Comparison of ENCODE assay signal across 20 cellular contexts in genomic region chr1:189434461-189434860, GRCh38.
DNase-seq lines count a peak whose midpoint lies in the region; ATAC-seq, FAIRE-seq and TF ChIP-seq lines count a peak whose summit lies in the region.
"Had no signal": no experiment of that assay in that cellular context is flagged by ENCODE, and none has a peak within 500 bp of the region (broad histone marks: within the 10 kb centered on the region; RNA-seq: fewer than 3 reads in every experiment).

No MANE protein-coding gene starts in this region.

- peaks cover 5% of the 10 kb centered on the region for H3K4me1 Mint-ChIP-seq in astrocyte (ENCODE audit: low read depth, unreplicated experiment)
- no peaks in the 10 kb centered on the region for H3K4me1 Mint-ChIP-seq in activated T-helper 17 cell treated with anti-CD3 and anti-CD28 coated beads, Interleukin-2, amount 50 U/mL, for 72 hours
- H3K4me1 Mint-ChIP-seq in GM23338, result no peaks in the 10 kb centered on the region

- H3K36me3 ChIP-seq in astrocyte (ENCODE audit: insufficient read depth, low read length) (no peaks in the 10 kb centered on the region), mucosa of descending colon (ENCODE audit: low read depth) (no peaks in the 10 kb centered on the region), GM23338 (ENCODE audit: insufficient read depth) (no peaks in the 10 kb centered on the region)
- H3K36me3 ChIP-seq: BE2C, SJCRH30 had no signal

- H3K36me3 Mint-ChIP-seq in astrocyte (ENCODE audit: low read depth, unreplicated experiment) (no peaks in the 10 kb centered on the region), GM23338 (ENCODE audit: low read depth) (no peaks in the 10 kb centered on the region)
- H3K36me3 Mint-ChIP-seq in activated T-helper 17 cell treated with anti-CD3 and anti-CD28 coated beads, Interleukin-2, amount 50 U/mL, for 72 hours (ENCODE audit: low read depth), result no peaks in the 10 kb centered on the region

- ATAC-seq in mucosa of descending colon (peak; percentile 55), GM21367 (IDR thresholded peaks at IDR 0.05; ENCODE audit: unreplicated experiment) (no peak), GM23338 (no peak), HG03469 (IDR thresholded peaks at IDR 0.05; ENCODE audit: unreplicated experiment) (no peak)
- ATAC-seq in activated T-helper 17 cell treated with anti-CD3 and anti-CD28 coated beads, Interleukin-2, amount 50 U/mL, for 72 hours (replicated peaks), result no peak
- ATAC-seq: GM12878, K562 had no signal

- peak; percentile 25 for DNase-seq in HCEC 1CT
- peak; percentile 22 for DNase-seq in NCI-H146 treated with DMSO at 0.1 percent for 48 hours (lab: John Stamatoyannopoulos, UW; ENCODE audit: unreplicated experiment)
- DNase-seq in astrocyte (ENCODE audit: low read depth), result peak; percentile 36
- no peak for DNase-seq in mucosa of descending colon
- DNase-seq in GM23338 (ENCODE audit: low spot score), result no peak
- DNase-seq: BE2C, DMS79 treated with DMSO at 0.1 percent for 48 hours, GM23248, NCI-H1092, NCI-H1436, NCI-H2029, NCI-H226, NCI-H510A treated with DMSO at 0.1 percent for 48 hours, SJCRH30 had no signal

- H3K27me3 ChIP-seq in astrocyte (ENCODE audit: insufficient read depth, low read length) (no peaks in the 10 kb centered on the region), GM23338 (ENCODE audit: insufficient read depth) (no peaks in the 10 kb centered on the region)
- H3K27me3 ChIP-seq: BE2C, SJCRH30 had no signal

- H3K4me3 Mint-ChIP-seq in astrocyte (ENCODE audit: unreplicated experiment) (no peak overlapping the region), GM23338 (no peak overlapping the region)
- H3K4me3 Mint-ChIP-seq in activated T-helper 17 cell treated with anti-CD3 and anti-CD28 coated beads, Interleukin-2, amount 50 U/mL, for 72 hours, result no peak overlapping the region

- H4K20me1 ChIP-seq in astrocyte (ENCODE audit: insufficient read depth, low read length) (no peaks in the 10 kb centered on the region), GM23338 (replicated peaks; ENCODE audit: insufficient read depth) (no peaks in the 10 kb centered on the region)

- TF ChIP-seq CTCF in astrocyte (IDR thresholded peaks at IDR 0.05; ENCODE audit: insufficient read depth, low read depth, low read length) (no peak), mucosa of descending colon (IDR thresholded peaks at IDR 0.05) (no peak), GM23338 (conservative IDR thresholded peaks at IDR 0.05; ENCODE audit: low read depth in 2 of 2) (no peak)

- H3K9me3 ChIP-seq in astrocyte (ENCODE audit: insufficient read depth, low read depth, low read length) (no peaks in the 10 kb centered on the region), mucosa of descending colon (no peaks in the 10 kb centered on the region)
- H3K9me3 ChIP-seq: BE2C, SJCRH30 had no signal

- intact Hi-C loops in mucosa of descending colon (cut with DNase I, micrococcal nuclease), result no loop called here

- H3K27ac ChIP-seq in astrocyte (ENCODE audit: low read depth, low read length) (no peak overlapping the region), GM23338 (ENCODE audit: low read depth) (no peak overlapping the region)
- H3K27ac ChIP-seq: GM23248, SJCRH30 had no signal

- H3K9ac ChIP-seq in astrocyte (ENCODE audit: low read length), result no peak overlapping the region
- H3K9ac ChIP-seq: GM23248 had no signal

- H3K27me3 Mint-ChIP-seq in astrocyte (ENCODE audit: low read depth, unreplicated experiment) (no peaks in the 10 kb centered on the region), GM23338 (ENCODE audit: insufficient read depth, low read depth, poor library complexity) (no peaks in the 10 kb centered on the region)
- no peaks in the 10 kb centered on the region for H3K27me3 Mint-ChIP-seq in activated T-helper 17 cell treated with anti-CD3 and anti-CD28 coated beads, Interleukin-2, amount 50 U/mL, for 72 hours

- no peak for FAIRE-seq in astrocyte (lab: Jason Lieb, UNC)
- FAIRE-seq: GM12878, K562, RCC 7860 had no signal

- H3K27ac Mint-ChIP-seq in astrocyte (ENCODE audit: unreplicated experiment) (no peak overlapping the region), GM23338 (no peak overlapping the region)
- H3K27ac Mint-ChIP-seq in activated T-helper 17 cell treated with anti-CD3 and anti-CD28 coated beads, Interleukin-2, amount 50 U/mL, for 72 hours, result no peak overlapping the region

- no peaks in the 10 kb centered on the region for H3K9me2 ChIP-seq in GM23338 (ENCODE audit: insufficient read depth)

- H3K4me1 ChIP-seq in astrocyte (ENCODE audit: insufficient read depth, low read length) (no peaks in the 10 kb centered on the region), mucosa of descending colon (ENCODE audit: low read depth) (no peaks in the 10 kb centered on the region), GM23338 (ENCODE audit: insufficient read depth) (no peaks in the 10 kb centered on the region)
- H3K4me1 ChIP-seq: BE2C, SJCRH30 had no signal

- no peaks in the 10 kb centered on the region for H3F3A ChIP-seq in GM23338 (replicated peaks; ENCODE audit: low read depth)

- no peak overlapping the region for H3K4me3 ChIP-seq in astrocyte (ENCODE audit: insufficient read depth, low read depth, low read length)
- no peak overlapping the region for H3K4me3 ChIP-seq in mucosa of descending colon
- no peak overlapping the region for H3K4me3 ChIP-seq in GM23338
- H3K4me3 ChIP-seq: GM12878, GM23248, K562, SJCRH30 had no signal

- H3K9me3 Mint-ChIP-seq in astrocyte (ENCODE audit: unreplicated experiment), result no peaks in the 10 kb centered on the region
- peaks cover 4% of the 10 kb centered on the region for H3K9me3 Mint-ChIP-seq in activated T-helper 17 cell treated with anti-CD3 and anti-CD28 coated beads, Interleukin-2, amount 50 U/mL, for 72 hours
- H3K9me3 Mint-ChIP-seq in GM23338, result no peaks in the 10 kb centered on the region; the same call in 2 of the 3 replicates

- H2AFZ ChIP-seq in astrocyte (ENCODE audit: low read depth, low read length) (no peak overlapping the region), GM23338 (no peak overlapping the region)
- H2AFZ ChIP-seq: GM23248 had no signal

- H3K4me2 ChIP-seq in astrocyte (ENCODE audit: low read length), result no peak overlapping the region
- H3K4me2 ChIP-seq in GM23338, result no peak overlapping the region

- H3K79me2 ChIP-seq in astrocyte (ENCODE audit: insufficient read depth, low read length), result no peaks in the 10 kb centered on the region
- H3K79me2 ChIP-seq in GM23338 (replicated peaks; ENCODE audit: insufficient read depth), result no peaks in the 10 kb centered on the region

TF ChIP-seq in GM23338, 12 proteins besides CTCF, POLR2A, EP300 and RAD21:
- no peak for TF ChIP-seq ZNF462 (CRISPR knock-in tag; IDR thresholded peaks at IDR 0.05)
- no peak for TF ChIP-seq POLR2AphosphoS5 (IDR thresholded peaks at IDR 0.05; ENCODE audit: low read depth)

Comparison
In these comparisons a context has a peak if more than half of its experiments do, and no peak if none do; other contexts are left out.
1. DNase-seq: peak in HCEC 1CT (single experiment), NCI-H146 treated with DMSO at 0.1 percent for 48 hours (single experiment) and astrocyte (single experiment); none in mucosa of descending colon (0 of 3) and GM23338 (single experiment).